8 cellular contexts compared by ENCODE assay signal in genomic region chr11:9759519-9760179, GRCh38.
DNase-seq lines count a peak whose midpoint lies in the region; ATAC-seq and TF ChIP-seq lines count a peak whose summit lies in the region.

No MANE protein-coding gene starts in this region.

- peaks cover 8 to 19% of the 10 kb centered on the region in 2 donors for H3K36me3 Mint-ChIP-seq in activated naive CD4-positive, alpha-beta T cell treated with anti-CD3 and anti-CD28 coated beads, Interleukin-2, amount 50 U/mL, for 72 hours

- intact Hi-C loops in vagina (cut with DNase I), result loop anchor here (5.0 to 10.0 kb wide), 3 partner anchors 145 to 548 kb away; partner anchors contain the start of gene ADM

- no peak for TF ChIP-seq POLR2A in vagina (IDR thresholded peaks at IDR 0.05)

- no peaks in the 10 kb centered on the region for H3K9me3 Mint-ChIP-seq in activated naive CD4-positive, alpha-beta T cell treated with anti-CD3 and anti-CD28 coated beads, Interleukin-2, amount 50 U/mL, for 72 hours

- H3K4me1 ChIP-seq in vagina, result peaks cover 74% of the 10 kb centered on the region

- DNase-seq in AML-193 (lab: John Stamatoyannopoulos, UW) (peak; percentile 83 to 86), HT-29 (ENCODE audit: low spot score) (peak; percentile 73), SK-N-DZ (ENCODE audit: low spot score) (peak; percentile 33), glomerular visceral epithelial cell (ENCODE audit: extremely low spot score) (peak; percentile 100), renal cortical epithelial cell (ENCODE audit: low read depth) (peak; percentile 100), vagina (ENCODE audit: extremely low spot score in 2 of 2) (peak in 1 of 2 donors; percentile 99)
- peak; percentile 87 to 96 for DNase-seq in activated naive CD4-positive, alpha-beta T cell treated with anti-CD3 and anti-CD28 coated beads, Interleukin-2, amount 50 U/mL, for 72 hours (ENCODE audit: low spot score in 2 of 2)

- H3K36me3 ChIP-seq in vagina, result no peaks in the 10 kb centered on the region

- peak overlapping the region; percentile 96 for H3K27ac Mint-ChIP-seq in activated naive CD4-positive, alpha-beta T cell treated with anti-CD3 and anti-CD28 coated beads, Interleukin-2, amount 50 U/mL, for 72 hours

- no peaks in the 10 kb centered on the region for H3K27me3 ChIP-seq in vagina

- H3K4me3 ChIP-seq in vagina, result peak overlapping the region; percentile 65 to 75

- H3K9me3 ChIP-seq in vagina, result no peaks in the 10 kb centered on the region

- peak; percentile 44 for ATAC-seq in GM19043 (IDR thresholded peaks at IDR 0.05; ENCODE audit: low read depth, unreplicated experiment)
- ATAC-seq in activated naive CD4-positive, alpha-beta T cell treated with anti-CD3 and anti-CD28 coated beads, Interleukin-2, amount 50 U/mL, for 72 hours, result peak; percentile 90 to 91

- H3K27ac ChIP-seq in vagina, result peak overlapping the region; percentile 99

- no peak for TF ChIP-seq CTCF in vagina (IDR thresholded peaks at IDR 0.05)
